18 cellular contexts compared by ENCODE assay signal in the genomic region with DNA sequence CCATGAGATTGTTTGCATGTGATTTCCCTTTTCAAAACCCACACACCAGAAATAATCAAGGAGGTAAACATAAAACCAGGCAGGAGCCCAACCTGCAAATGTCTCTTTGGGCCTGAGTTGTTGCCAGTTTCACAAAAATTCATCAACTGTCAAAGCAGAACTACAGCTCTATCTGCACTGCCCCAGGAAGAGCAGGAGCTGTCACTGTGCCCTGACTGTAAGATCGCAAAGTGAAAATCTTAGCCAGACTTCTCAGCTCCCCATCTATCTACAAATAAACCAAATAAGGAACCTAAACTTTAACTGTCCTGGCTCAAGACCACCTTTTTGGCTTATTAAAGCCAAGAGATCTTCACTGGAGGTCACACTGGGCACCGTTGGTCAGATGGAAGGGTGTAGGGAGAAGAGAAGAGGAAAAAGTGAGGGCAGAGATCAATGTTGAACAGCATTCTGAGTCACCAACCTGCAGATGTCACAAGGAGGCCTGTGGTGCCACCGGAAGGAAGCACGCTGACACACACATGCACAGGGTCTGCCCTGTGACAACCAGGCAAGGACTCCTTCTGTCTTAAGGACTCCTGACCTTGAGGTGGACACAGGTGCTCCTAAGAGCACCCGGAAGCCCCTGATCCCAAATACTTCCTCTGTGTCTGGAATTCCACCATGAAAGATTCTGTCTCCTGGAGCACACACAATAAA. TPM values are rescaled to one million over a fixed set of nuclear protein-coding genes. Genes with fewer than 3 reads are reported as not detected.
A peak's percentile ranks its signal among the peaks of the same experiment; 100 is the strongest.
DNase-seq lines count a peak whose midpoint lies in the region; ATAC-seq and FAIRE-seq lines count a peak whose summit lies in the region.
"Had no signal": no experiment of that assay in that cellular context is flagged by ENCODE, and none has a peak within 500 bp of the region (broad histone marks: within the 10 kb centered on the region; RNA-seq: fewer than 3 reads in every experiment).

No MANE protein-coding gene starts in this region.

- no peak overlapping the region for H3K4me3 Mint-ChIP-seq in activated CD4-positive, alpha-beta T cell treated with anti-CD3 and anti-CD28 coated beads for 36 hours
- no peak overlapping the region for H3K4me3 Mint-ChIP-seq in activated CD8-positive, alpha-beta T cell treated with anti-CD3 and anti-CD28 coated beads, Interleukin-2, amount 10 ng/mL, durations not matched to agents 7 days and 5 days
- peak overlapping the region in 6 of 10 donors; percentile 2 to 33 (median 15) for H3K4me3 Mint-ChIP-seq in naive thymus-derived CD8-positive, alpha-beta T cell

- peak overlapping the region; percentile 22 for H3K27ac Mint-ChIP-seq in activated CD4-positive, alpha-beta T cell treated with anti-CD3 and anti-CD28 coated beads for 36 hours
- H3K27ac Mint-ChIP-seq in activated CD8-positive, alpha-beta T cell treated with anti-CD3 and anti-CD28 coated beads, Interleukin-2, amount 10 ng/mL, durations not matched to agents 7 days and 5 days = peak overlapping the region; percentile 47
- peak overlapping the region; percentile 35 to 84 (median 58) for H3K27ac Mint-ChIP-seq in naive thymus-derived CD8-positive, alpha-beta T cell

- H3K27me3 Mint-ChIP-seq in activated CD4-positive, alpha-beta T cell treated with anti-CD3 and anti-CD28 coated beads for 36 hours = peaks cover 3% of the 10 kb centered on the region
- peaks cover 4% of the 10 kb centered on the region for H3K27me3 Mint-ChIP-seq in activated CD8-positive, alpha-beta T cell treated with anti-CD3 and anti-CD28 coated beads, Interleukin-2, amount 10 ng/mL, durations not matched to agents 7 days and 5 days (ENCODE audit: low read depth)
- no peaks in the 10 kb centered on the region for H3K27me3 Mint-ChIP-seq in naive thymus-derived CD8-positive, alpha-beta T cell

- peak; percentile 38 for DNase-seq in activated CD4-positive, alpha-beta T cell treated with anti-CD3 and anti-CD28 coated beads for 36 hours
- no peak for DNase-seq in activated CD4-positive, alpha-beta T cell treated with anti-CD3 and anti-CD28 coated beads for 1 hour
- DNase-seq in NOMO-1 treated with DMSO at 0.1 percent for 48 hours (lab: John Stamatoyannopoulos, UW; ENCODE audit: unreplicated experiment) (peak; percentile 94), GM19239 (ENCODE audit: insufficient read length, low spot score) (no peak), DMS 273 (lab: John Stamatoyannopoulos, UW; ENCODE audit: unreplicated experiment) (no peak)
- DNase-seq in activated CD8-positive, alpha-beta T cell treated with anti-CD3 and anti-CD28 coated beads, Interleukin-2, amount 10 ng/mL, durations not matched to agents 7 days and 5 days = peak; percentile 32
- peak in 1 of 10 donors; percentile 14 for DNase-seq in naive thymus-derived CD8-positive, alpha-beta T cell
- DNase-seq: activated CD8-positive, alpha-beta memory T cell treated with anti-CD3 and anti-CD28 coated beads, Interleukin-2, amount 50 U/mL, for 48 hours; effector CD4-positive, alpha-beta T cell; midbrain; NCI-H1048; NCI-H345; tibial artery had no signal

- POLR2A ChIA-PET in activated CD4-positive, alpha-beta T cell treated with anti-CD3 and anti-CD28 coated beads for 36 hours (lab: Charles Lee) = no interaction called here
- POLR2A ChIA-PET in activated CD8-positive, alpha-beta T cell treated with anti-CD3 and anti-CD28 coated beads, Interleukin-2, amount 10 ng/mL, durations not matched to agents 7 days and 5 days (lab: Charles Lee) = interaction anchor here (0.7 kb wide), 1 partner anchor 9 kb away, joined by 5 read pairs; no protein-coding TSS in a partner anchor
- POLR2A ChIA-PET in naive thymus-derived CD8-positive, alpha-beta T cell (lab: Charles Lee) = interaction anchor here (0.6 kb wide), 1 partner anchor 1002 kb away, joined by 5 read pairs; no protein-coding TSS in a partner anchor

- ATAC-seq in activated CD4-positive, alpha-beta T cell treated with anti-CD3 and anti-CD28 coated beads for 36 hours = peak; percentile 87
- ATAC-seq in activated CD8-positive, alpha-beta T cell treated with anti-CD3 and anti-CD28 coated beads, Interleukin-2, amount 10 ng/mL, durations not matched to agents 7 days and 5 days = peak; percentile 53
- peak; percentile 60 to 72 for ATAC-seq in naive thymus-derived CD8-positive, alpha-beta T cell
- no peak for ATAC-seq in GM18517 (IDR thresholded peaks at IDR 0.05; ENCODE audit: unreplicated experiment)
- ATAC-seq: body of pancreas, Panc1 had no signal

- peaks cover 6% of the 10 kb centered on the region for H3K4me1 Mint-ChIP-seq in activated CD4-positive, alpha-beta T cell treated with anti-CD3 and anti-CD28 coated beads for 36 hours
- peaks cover 21% of the 10 kb centered on the region for H3K4me1 Mint-ChIP-seq in activated CD8-positive, alpha-beta T cell treated with anti-CD3 and anti-CD28 coated beads, Interleukin-2, amount 10 ng/mL, durations not matched to agents 7 days and 5 days (ENCODE audit: low read depth)
- H3K4me1 Mint-ChIP-seq in naive thymus-derived CD8-positive, alpha-beta T cell = peaks cover 0 to 31% (median 11%) of the 10 kb centered on the region in 4 donors

- H3K36me3 Mint-ChIP-seq in activated CD4-positive, alpha-beta T cell treated with anti-CD3 and anti-CD28 coated beads for 36 hours (ENCODE audit: low read depth) = peaks cover 2% of the 10 kb centered on the region
- no peaks in the 10 kb centered on the region for H3K36me3 Mint-ChIP-seq in activated CD8-positive, alpha-beta T cell treated with anti-CD3 and anti-CD28 coated beads, Interleukin-2, amount 10 ng/mL, durations not matched to agents 7 days and 5 days (ENCODE audit: low read depth)
- no peaks in the 10 kb centered on the region for H3K36me3 Mint-ChIP-seq in naive thymus-derived CD8-positive, alpha-beta T cell

- peaks cover 4% of the 10 kb centered on the region for H3K9me3 Mint-ChIP-seq in activated CD4-positive, alpha-beta T cell treated with anti-CD3 and anti-CD28 coated beads for 36 hours (ENCODE audit: low read depth)
- no peaks in the 10 kb centered on the region for H3K9me3 Mint-ChIP-seq in activated CD8-positive, alpha-beta T cell treated with anti-CD3 and anti-CD28 coated beads, Interleukin-2, amount 10 ng/mL, durations not matched to agents 7 days and 5 days (ENCODE audit: insufficient read depth)
- H3K9me3 Mint-ChIP-seq in naive thymus-derived CD8-positive, alpha-beta T cell = peaks cover 0 to 2% (median 0%) of the 10 kb centered on the region in 9 donors

- no peak for FAIRE-seq in GM19239 (lab: Jason Lieb, UNC)
- FAIRE-seq: A204.1, HTR-8/SVneo had no signal

- intact Hi-C loops in activated CD4-positive, alpha-beta T cell treated with anti-CD3 and anti-CD28 coated beads for 36 hours (cut with DNase I, micrococcal nuclease) = no loop called here

- CTCF ChIA-PET in activated CD4-positive, alpha-beta T cell treated with anti-CD3 and anti-CD28 coated beads for 36 hours (lab: Charles Lee) = interaction anchor here (0.7 kb wide), 1 partner anchor 21 kb away, joined by 3 read pairs; no protein-coding TSS in a partner anchor
- CTCF ChIA-PET in activated CD8-positive, alpha-beta T cell treated with anti-CD3 and anti-CD28 coated beads, Interleukin-2, amount 10 ng/mL, durations not matched to agents 7 days and 5 days (lab: Charles Lee) = interaction anchor here (0.9 kb wide), 1 partner anchor 166 kb away, joined by 3 read pairs; no protein-coding TSS in a partner anchor

RNA-seq across cellular contexts. Expression of gene RPN1, which starts 58.7 kb away (rescaled TPM):
- total RNA-seq in activated CD4-positive, alpha-beta T cell treated with anti-CD3 and anti-CD28 coated beads for 36 hours = 100 to 1,000 TPM; 138 to 153 TPM
- 100 to 1,000 TPM; 157 to 162 TPM for total RNA-seq in activated CD8-positive, alpha-beta T cell treated with anti-CD3 and anti-CD28 coated beads, Interleukin-2, amount 10 ng/mL, durations not matched to agents 7 days and 5 days
- 10 to 100 TPM; 76.2 to 79.6 TPM for total RNA-seq in naive thymus-derived CD8-positive, alpha-beta T cell
- polyA plus RNA-seq in naive thymus-derived CD8-positive, alpha-beta T cell = 100 to 1,000 TPM; 178 to 224 (median 179) TPM

Comparison
In these comparisons a context has a peak if more than half of its experiments do, and no peak if none do; other contexts are left out.
1. DNase-seq: peak in activated CD4-positive, alpha-beta T cell treated with anti-CD3 and anti-CD28 coated beads for 36 hours (single experiment), NOMO-1 treated with DMSO at 0.1 percent for 48 hours (single experiment) and activated CD8-positive, alpha-beta T cell treated with anti-CD3 and anti-CD28 coated beads, Interleukin-2, amount 10 ng/mL, durations not matched to agents 7 days and 5 days (single experiment); none in activated CD4-positive, alpha-beta T cell treated with anti-CD3 and anti-CD28 coated beads for 1 hour (single experiment), GM19239 (single experiment) and DMS 273 (single experiment).
2. H3K4me3 Mint-ChIP-seq: peak in naive thymus-derived CD8-positive, alpha-beta T cell (6 of 10); none in activated CD4-positive, alpha-beta T cell treated with anti-CD3 and anti-CD28 coated beads for 36 hours (single experiment) and activated CD8-positive, alpha-beta T cell treated with anti-CD3 and anti-CD28 coated beads, Interleukin-2, amount 10 ng/mL, durations not matched to agents 7 days and 5 days (single experiment).
3. Peak in every context shown above with its lines, with median percentiles within 50 percentile points of each other: H3K27ac Mint-ChIP-seq.